1 cellular context compared by ENCODE assay signal in the genomic region with DNA sequence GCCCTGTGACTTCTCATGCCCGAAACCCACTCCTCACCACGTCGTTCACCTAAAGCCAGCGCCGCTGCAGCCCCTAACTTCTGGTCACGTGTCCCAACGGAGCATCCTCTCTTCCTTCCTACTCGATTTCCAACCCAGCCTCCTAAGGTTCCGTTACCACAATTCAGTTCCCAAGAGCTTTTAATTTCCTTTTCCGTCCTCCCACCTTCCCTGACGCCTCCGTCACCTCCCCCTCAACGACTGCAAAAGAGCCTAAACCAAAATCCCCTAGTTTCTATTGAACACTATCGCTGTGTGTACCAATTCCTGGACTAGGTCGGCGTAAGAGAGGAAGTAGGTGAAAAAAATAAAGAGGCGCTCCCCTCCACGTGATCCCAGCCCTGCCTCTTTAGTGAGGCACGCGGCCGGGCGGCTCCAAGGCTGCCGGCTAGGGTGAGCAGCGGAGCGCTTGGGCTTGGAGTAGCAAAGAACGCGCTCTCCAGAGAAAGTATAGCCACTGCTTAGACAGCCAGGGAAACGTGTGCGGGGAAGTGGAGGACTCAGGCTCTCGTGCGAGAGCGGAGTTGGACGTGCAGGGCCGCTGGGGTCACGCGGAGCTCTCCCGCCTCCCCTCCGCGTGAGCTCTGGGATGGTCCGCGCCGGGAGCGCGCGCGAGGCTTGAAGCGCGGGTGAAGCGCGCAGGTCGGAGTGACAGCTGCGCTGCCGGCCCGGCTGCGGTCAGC.
TF ChIP-seq lines count a peak whose summit lies in the region.

A gene (plus strand): TSS at position 685 of the 722 bp plus-strand sequence.
A gene (minus strand): TSS at position 82 of the 722 bp plus-strand sequence. CDS start 1,189 bp downstream, outside the sequence.

TF ChIP-seq in HepG2, 621 proteins besides CTCF, POLR2A, EP300 and RAD21 (continued from another document and continues in another):
- TF ChIP-seq, protein P1, sequence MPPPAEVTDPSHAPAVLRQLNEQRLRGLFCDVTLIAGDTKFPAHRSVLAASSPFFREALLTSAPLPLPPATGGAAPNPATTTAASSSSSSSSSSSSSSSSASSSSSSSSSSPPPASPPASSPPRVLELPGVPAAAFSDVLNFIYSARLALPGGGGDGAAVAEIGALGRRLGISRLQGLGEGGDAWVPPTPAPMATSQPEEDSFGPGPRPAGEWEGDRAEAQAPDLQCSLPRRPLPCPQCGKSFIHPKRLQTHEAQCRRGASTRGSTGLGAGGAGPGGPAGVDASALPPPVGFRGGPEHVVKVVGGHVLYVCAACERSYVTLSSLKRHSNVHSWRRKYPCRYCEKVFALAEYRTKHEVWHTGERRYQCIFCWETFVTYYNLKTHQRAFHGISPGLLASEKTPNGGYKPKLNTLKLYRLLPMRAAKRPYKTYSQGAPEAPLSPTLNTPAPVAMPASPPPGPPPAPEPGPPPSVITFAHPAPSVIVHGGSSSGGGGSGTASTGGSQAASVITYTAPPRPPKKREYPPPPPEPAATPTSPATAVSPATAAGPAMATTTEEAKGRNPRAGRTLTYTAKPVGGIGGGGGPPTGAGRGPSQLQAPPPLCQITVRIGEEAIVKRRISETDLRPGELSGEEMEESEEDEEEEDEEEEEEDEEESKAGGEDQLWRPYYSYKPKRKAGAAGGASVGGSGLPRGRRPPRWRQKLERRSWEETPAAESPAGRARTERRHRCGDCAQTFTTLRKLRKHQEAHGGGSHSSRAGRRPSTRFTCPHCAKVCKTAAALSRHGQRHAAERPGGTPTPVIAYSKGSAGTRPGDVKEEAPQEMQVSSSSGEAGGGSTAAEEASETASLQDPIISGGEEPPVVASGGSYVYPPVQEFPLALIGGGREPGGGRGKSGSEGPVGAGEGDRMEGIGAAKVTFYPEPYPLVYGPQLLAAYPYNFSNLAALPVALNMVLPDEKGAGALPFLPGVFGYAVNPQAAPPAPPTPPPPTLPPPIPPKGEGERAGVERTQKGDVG (CRISPR knock-in tag; IDR thresholded peaks at IDR 0.05; ENCODE audit: borderline replicate concordance): no peak
- TF ChIP-seq, protein P2, sequence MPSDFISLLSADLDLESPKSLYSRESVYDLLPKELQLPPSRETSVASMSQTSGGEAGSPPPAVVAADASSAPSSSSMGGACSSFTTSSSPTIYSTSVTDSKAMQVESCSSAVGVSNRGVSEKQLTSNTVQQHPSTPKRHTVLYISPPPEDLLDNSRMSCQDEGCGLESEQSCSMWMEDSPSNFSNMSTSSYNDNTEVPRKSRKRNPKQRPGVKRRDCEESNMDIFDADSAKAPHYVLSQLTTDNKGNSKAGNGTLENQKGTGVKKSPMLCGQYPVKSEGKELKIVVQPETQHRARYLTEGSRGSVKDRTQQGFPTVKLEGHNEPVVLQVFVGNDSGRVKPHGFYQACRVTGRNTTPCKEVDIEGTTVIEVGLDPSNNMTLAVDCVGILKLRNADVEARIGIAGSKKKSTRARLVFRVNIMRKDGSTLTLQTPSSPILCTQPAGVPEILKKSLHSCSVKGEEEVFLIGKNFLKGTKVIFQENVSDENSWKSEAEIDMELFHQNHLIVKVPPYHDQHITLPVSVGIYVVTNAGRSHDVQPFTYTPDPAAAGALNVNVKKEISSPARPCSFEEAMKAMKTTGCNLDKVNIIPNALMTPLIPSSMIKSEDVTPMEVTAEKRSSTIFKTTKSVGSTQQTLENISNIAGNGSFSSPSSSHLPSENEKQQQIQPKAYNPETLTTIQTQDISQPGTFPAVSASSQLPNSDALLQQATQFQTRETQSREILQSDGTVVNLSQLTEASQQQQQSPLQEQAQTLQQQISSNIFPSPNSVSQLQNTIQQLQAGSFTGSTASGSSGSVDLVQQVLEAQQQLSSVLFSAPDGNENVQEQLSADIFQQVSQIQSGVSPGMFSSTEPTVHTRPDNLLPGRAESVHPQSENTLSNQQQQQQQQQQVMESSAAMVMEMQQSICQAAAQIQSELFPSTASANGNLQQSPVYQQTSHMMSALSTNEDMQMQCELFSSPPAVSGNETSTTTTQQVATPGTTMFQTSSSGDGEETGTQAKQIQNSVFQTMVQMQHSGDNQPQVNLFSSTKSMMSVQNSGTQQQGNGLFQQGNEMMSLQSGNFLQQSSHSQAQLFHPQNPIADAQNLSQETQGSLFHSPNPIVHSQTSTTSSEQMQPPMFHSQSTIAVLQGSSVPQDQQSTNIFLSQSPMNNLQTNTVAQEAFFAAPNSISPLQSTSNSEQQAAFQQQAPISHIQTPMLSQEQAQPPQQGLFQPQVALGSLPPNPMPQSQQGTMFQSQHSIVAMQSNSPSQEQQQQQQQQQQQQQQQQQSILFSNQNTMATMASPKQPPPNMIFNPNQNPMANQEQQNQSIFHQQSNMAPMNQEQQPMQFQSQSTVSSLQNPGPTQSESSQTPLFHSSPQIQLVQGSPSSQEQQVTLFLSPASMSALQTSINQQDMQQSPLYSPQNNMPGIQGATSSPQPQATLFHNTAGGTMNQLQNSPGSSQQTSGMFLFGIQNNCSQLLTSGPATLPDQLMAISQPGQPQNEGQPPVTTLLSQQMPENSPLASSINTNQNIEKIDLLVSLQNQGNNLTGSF (CRISPR knock-in tag; IDR thresholded peaks at IDR 0.05): no peak; the same call in 1 of the 2 replicates
- TF ChIP-seq, protein P3, sequence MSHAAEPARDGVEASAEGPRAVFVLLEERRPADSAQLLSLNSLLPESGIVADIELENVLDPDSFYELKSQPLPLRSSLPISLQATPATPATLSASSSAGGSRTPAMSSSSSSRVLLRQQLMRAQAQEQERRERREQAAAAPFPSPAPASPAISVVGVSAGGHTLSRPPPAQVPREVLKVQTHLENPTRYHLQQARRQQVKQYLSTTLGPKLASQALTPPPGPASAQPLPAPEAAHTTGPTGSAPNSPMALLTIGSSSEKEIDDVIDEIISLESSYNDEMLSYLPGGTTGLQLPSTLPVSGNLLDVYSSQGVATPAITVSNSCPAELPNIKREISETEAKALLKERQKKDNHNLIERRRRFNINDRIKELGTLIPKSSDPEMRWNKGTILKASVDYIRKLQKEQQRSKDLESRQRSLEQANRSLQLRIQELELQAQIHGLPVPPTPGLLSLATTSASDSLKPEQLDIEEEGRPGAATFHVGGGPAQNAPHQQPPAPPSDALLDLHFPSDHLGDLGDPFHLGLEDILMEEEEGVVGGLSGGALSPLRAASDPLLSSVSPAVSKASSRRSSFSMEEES (CRISPR knock-in tag; IDR thresholded peaks at IDR 0.05): peak; percentile 87
- peak; percentile 63 for TF ChIP-seq HIVEP1 (CRISPR knock-in tag; IDR thresholded peaks at IDR 0.05)
- TF ChIP-seq, protein P4, sequence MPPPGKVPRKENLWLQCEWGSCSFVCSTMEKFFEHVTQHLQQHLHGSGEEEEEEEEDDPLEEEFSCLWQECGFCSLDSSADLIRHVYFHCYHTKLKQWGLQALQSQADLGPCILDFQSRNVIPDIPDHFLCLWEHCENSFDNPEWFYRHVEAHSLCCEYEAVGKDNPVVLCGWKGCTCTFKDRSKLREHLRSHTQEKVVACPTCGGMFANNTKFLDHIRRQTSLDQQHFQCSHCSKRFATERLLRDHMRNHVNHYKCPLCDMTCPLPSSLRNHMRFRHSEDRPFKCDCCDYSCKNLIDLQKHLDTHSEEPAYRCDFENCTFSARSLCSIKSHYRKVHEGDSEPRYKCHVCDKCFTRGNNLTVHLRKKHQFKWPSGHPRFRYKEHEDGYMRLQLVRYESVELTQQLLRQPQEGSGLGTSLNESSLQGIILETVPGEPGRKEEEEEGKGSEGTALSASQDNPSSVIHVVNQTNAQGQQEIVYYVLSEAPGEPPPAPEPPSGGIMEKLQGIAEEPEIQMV (CRISPR knock-in tag; IDR thresholded peaks at IDR 0.05; ENCODE audit: low read depth): no peak
- peak; percentile 67; the same call in 1 of the 2 replicates for TF ChIP-seq CAMTA2 (CRISPR knock-in tag; IDR thresholded peaks at IDR 0.05; ENCODE audit: borderline replicate concordance)
- peak; percentile 100 for TF ChIP-seq KDM5A (IDR thresholded peaks at IDR 0.05; ENCODE audit: borderline replicate concordance, low read length)
- no peak for TF ChIP-seq TSC22D2 (CRISPR knock-in tag; IDR thresholded peaks at IDR 0.05; ENCODE audit: borderline replicate concordance)
- TF ChIP-seq ZNF546 (CRISPR knock-in tag; conservative IDR thresholded peaks at IDR 0.05): 0 out of 2 replicates have a peak, but pooled peaks have one; percentile 2
- TF ChIP-seq, protein P5, sequence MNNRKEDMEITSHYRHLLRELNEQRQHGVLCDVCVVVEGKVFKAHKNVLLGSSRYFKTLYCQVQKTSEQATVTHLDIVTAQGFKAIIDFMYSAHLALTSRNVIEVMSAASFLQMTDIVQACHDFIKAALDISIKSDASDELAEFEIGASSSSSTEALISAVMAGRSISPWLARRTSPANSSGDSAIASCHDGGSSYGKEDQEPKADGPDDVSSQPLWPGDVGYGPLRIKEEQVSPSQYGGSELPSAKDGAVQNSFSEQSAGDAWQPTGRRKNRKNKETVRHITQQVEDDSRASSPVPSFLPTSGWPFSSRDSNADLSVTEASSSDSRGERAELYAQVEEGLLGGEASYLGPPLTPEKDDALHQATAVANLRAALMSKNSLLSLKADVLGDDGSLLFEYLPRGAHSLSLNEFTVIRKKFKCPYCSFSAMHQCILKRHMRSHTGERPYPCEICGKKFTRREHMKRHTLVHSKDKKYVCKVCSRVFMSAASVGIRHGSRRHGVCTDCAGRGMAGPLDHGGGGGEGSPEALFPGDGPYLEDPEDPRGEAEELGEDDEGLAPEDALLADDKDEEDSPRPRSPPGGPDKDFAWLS (CRISPR knock-in tag; IDR thresholded peaks at IDR 0.05; ENCODE audit: borderline replicate concordance): no peak
- TF ChIP-seq, protein P6, sequence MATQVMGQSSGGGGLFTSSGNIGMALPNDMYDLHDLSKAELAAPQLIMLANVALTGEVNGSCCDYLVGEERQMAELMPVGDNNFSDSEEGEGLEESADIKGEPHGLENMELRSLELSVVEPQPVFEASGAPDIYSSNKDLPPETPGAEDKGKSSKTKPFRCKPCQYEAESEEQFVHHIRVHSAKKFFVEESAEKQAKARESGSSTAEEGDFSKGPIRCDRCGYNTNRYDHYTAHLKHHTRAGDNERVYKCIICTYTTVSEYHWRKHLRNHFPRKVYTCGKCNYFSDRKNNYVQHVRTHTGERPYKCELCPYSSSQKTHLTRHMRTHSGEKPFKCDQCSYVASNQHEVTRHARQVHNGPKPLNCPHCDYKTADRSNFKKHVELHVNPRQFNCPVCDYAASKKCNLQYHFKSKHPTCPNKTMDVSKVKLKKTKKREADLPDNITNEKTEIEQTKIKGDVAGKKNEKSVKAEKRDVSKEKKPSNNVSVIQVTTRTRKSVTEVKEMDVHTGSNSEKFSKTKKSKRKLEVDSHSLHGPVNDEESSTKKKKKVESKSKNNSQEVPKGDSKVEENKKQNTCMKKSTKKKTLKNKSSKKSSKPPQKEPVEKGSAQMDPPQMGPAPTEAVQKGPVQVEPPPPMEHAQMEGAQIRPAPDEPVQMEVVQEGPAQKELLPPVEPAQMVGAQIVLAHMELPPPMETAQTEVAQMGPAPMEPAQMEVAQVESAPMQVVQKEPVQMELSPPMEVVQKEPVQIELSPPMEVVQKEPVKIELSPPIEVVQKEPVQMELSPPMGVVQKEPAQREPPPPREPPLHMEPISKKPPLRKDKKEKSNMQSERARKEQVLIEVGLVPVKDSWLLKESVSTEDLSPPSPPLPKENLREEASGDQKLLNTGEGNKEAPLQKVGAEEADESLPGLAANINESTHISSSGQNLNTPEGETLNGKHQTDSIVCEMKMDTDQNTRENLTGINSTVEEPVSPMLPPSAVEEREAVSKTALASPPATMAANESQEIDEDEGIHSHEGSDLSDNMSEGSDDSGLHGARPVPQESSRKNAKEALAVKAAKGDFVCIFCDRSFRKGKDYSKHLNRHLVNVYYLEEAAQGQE (IDR thresholded peaks at IDR 0.05; ENCODE audit: borderline replicate concordance in 1 of 2, low read depth in 1 of 2, low read length in 2 of 2): peak in 1 of 2 experiments; percentile 16; a peak in 1 of 4 replicates
- TF ChIP-seq PHB2 (IDR thresholded peaks at IDR 0.05; ENCODE audit: partially characterized antibody): no peak
- no peak for TF ChIP-seq EZH2 (conservative IDR thresholded peaks at IDR 0.05; ENCODE audit: low read depth, low read length)
- peak; percentile 58 for TF ChIP-seq REPIN1 (CRISPR knock-in tag; IDR thresholded peaks at IDR 0.05; ENCODE audit: borderline replicate concordance, low read depth)
- peak; percentile 39 for TF ChIP-seq ZNF136 (CRISPR knock-in tag; IDR thresholded peaks at IDR 0.05; ENCODE audit: low read depth)
- no peak for TF ChIP-seq TCF7 (IDR thresholded peaks at IDR 0.05; ENCODE audit: low read depth)
- TF ChIP-seq HDAC6 (IDR thresholded peaks at IDR 0.05; ENCODE audit: low read depth, low read length): no peak
- TF ChIP-seq ZNF549 (CRISPR knock-in tag; IDR thresholded peaks at IDR 0.05): no peak
- TF ChIP-seq ZSCAN29 (CRISPR knock-in tag; conservative IDR thresholded peaks at IDR 0.05): 0 out of 2 replicates have a peak, but pooled peaks have one; percentile 11
- TF ChIP-seq, protein P7, sequence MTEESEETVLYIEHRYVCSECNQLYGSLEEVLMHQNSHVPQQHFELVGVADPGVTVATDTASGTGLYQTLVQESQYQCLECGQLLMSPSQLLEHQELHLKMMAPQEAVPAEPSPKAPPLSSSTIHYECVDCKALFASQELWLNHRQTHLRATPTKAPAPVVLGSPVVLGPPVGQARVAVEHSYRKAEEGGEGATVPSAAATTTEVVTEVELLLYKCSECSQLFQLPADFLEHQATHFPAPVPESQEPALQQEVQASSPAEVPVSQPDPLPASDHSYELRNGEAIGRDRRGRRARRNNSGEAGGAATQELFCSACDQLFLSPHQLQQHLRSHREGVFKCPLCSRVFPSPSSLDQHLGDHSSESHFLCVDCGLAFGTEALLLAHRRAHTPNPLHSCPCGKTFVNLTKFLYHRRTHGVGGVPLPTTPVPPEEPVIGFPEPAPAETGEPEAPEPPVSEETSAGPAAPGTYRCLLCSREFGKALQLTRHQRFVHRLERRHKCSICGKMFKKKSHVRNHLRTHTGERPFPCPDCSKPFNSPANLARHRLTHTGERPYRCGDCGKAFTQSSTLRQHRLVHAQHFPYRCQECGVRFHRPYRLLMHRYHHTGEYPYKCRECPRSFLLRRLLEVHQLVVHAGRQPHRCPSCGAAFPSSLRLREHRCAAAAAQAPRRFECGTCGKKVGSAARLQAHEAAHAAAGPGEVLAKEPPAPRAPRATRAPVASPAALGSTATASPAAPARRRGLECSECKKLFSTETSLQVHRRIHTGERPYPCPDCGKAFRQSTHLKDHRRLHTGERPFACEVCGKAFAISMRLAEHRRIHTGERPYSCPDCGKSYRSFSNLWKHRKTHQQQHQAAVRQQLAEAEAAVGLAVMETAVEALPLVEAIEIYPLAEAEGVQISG (CRISPR knock-in tag; IDR thresholded peaks at IDR 0.05): peak; percentile 72
- TF ChIP-seq KLF16 (CRISPR knock-in tag; IDR thresholded peaks at IDR 0.05): peak in 1 of 2 experiments; percentile 88; a peak in 2 of 4 replicates
- no peak; the same call in 1 of the 2 replicates for TF ChIP-seq ZNF75D (CRISPR knock-in tag; IDR thresholded peaks at IDR 0.05; ENCODE audit: borderline replicate concordance)
- TF ChIP-seq SP2 (CRISPR knock-in tag; IDR thresholded peaks at IDR 0.05): no peak
- TF ChIP-seq SUZ12 (IDR thresholded peaks at IDR 0.05; ENCODE audit: low read depth, low read length): no peak
- TF ChIP-seq ZFP1 (CRISPR knock-in tag; IDR thresholded peaks at IDR 0.05): peak; percentile 90
- TF ChIP-seq ADNP (CRISPR knock-in tag; IDR thresholded peaks at IDR 0.05): no peak
- TF ChIP-seq ELF3 (CRISPR knock-in tag; IDR thresholded peaks at IDR 0.05): peak; percentile 91
- no peak for TF ChIP-seq ZNF790 (CRISPR knock-in tag; IDR thresholded peaks at IDR 0.05; ENCODE audit: borderline replicate concordance)
